Comparison of ENCODE assay signal across 20 cellular contexts in the genomic region with DNA sequence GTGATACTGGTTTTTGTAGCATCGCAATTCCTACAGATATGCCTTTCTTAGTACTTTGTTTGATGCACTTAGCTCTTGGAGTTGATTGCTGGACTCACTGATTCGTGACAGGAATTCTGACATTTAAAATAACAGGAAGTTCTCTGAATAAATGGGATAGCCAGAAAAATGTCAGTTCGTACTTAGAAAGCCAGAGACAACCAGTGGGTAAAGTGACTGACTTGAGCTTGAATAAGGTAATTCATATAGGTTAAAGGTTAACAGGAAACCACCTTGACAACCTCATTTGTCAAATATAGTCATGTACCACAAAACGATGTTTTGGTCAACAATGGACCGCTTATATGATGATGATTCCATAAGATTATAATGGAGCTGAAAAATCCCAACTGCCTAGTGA.
DNase-seq lines count a peak whose midpoint lies in the region; ATAC-seq, FAIRE-seq and TF ChIP-seq lines count a peak whose summit lies in the region.
"Had no signal": no experiment of that assay in that cellular context is flagged by ENCODE, and none has a peak within 500 bp of the region (broad histone marks: within the 10 kb centered on the region; RNA-seq: fewer than 3 reads in every experiment).

No MANE protein-coding gene starts in this region.

- H3K79me2 ChIP-seq in endothelial cell of umbilical vein (ENCODE audit: control insufficient read depth, insufficient read depth, low read length), result no peaks in the 10 kb centered on the region
- H3K79me2 ChIP-seq in neural cell (replicated peaks; ENCODE audit: insufficient read depth, low read length), result no peaks in the 10 kb centered on the region

- H3K27me3 ChIP-seq in endothelial cell of umbilical vein (ENCODE audit: control insufficient read depth in 2 of 2, insufficient read depth in 2 of 2, low read length in 2 of 2) (no peaks in the 10 kb centered on the region), neural cell (ENCODE audit: insufficient read depth, low read depth, low read length) (no peaks in the 10 kb centered on the region)

- CTCF ChIA-PET in endothelial cell of umbilical vein (lab: Charles Lee), result no interaction called here

- H3K9ac ChIP-seq in endothelial cell of umbilical vein (replicated peaks; ENCODE audit: extremely low read depth, insufficient read depth, low read length) (no peak overlapping the region), neural cell (ENCODE audit: low read length) (no peak overlapping the region)
- H3K9ac ChIP-seq: BLaER1 treated with 17β-estradiol and CSF1 and Interleukin-3, amounts not matched to agents 10 nM and 100 nM had no signal

- no peaks in the 10 kb centered on the region for H3K36me3 Mint-ChIP-seq in activated naive CD8-positive, alpha-beta T cell treated with anti-CD3 and anti-CD28 coated beads, Interleukin-2, amount 50 U/mL, for 24 hours (ENCODE audit: low read depth)
- no peaks in the 10 kb centered on the region for H3K36me3 Mint-ChIP-seq in stimulated activated effector memory CD8-positive, alpha-beta T cell treated with anti-CD3 and anti-CD28 coated beads, Interleukin-12 subunit alpha, Interleukin-12 subunit beta, amount 100 ng/mL, for 72 hours
- H3K36me3 Mint-ChIP-seq: CD8-positive, alpha-beta T cell had no signal

- no peak for ATAC-seq in activated naive CD8-positive, alpha-beta T cell treated with anti-CD3 and anti-CD28 coated beads, Interleukin-2, amount 50 U/mL, for 24 hours
- ATAC-seq in stimulated activated effector memory CD8-positive, alpha-beta T cell treated with anti-CD3 and anti-CD28 coated beads, Interleukin-12 subunit alpha, Interleukin-12 subunit beta, amount 100 ng/mL, for 72 hours, result no peak
- ATAC-seq: CD8-positive, alpha-beta T cell; GM23338 had no signal

- no peaks in the 10 kb centered on the region for H3F3A ChIP-seq in neural cell (ENCODE audit: insufficient read depth, low read length, poor library complexity, severe bottlenecking)

- no peaks in the 10 kb centered on the region for H3K4me1 ChIP-seq in endothelial cell of umbilical vein (ENCODE audit: control insufficient read depth, extremely low read depth, insufficient read depth, low read length)
- H3K4me1 ChIP-seq: BLaER1 treated with 17β-estradiol and CSF1 and Interleukin-3, amounts not matched to agents 10 nM and 100 nM had no signal

- H3K9me1 ChIP-seq in endothelial cell of umbilical vein (replicated peaks; ENCODE audit: control insufficient read depth, extremely low read depth, insufficient read depth, low read length), result no peaks in the 10 kb centered on the region

- no peak for TF ChIP-seq RAD21 in neural cell (conservative IDR thresholded peaks at IDR 0.05)

- dilution Hi-C loops in endothelial cell of umbilical vein (cut with MboI; ENCODE audit: extremely low pct_ligation_motif_present, low sequenced_read_pairs), result no loop called here

- no TSS peak for BruUV-seq in endothelial cell of umbilical vein (replicated peaks; lab: Mats Ljungman, UMichigan)

- TF ChIP-seq CTCF in endothelial cell of umbilical vein (IDR thresholded peaks at IDR 0.05; ENCODE audit: extremely low read depth in 1 of 2, insufficient read depth in 1 of 2, low read depth in 1 of 2, low read length in 2 of 2), result no peak
- no peak for TF ChIP-seq CTCF in neural cell (IDR thresholded peaks at IDR 0.05; ENCODE audit: poor library complexity, severe bottlenecking)

- POLR2A ChIA-PET in endothelial cell of umbilical vein (lab: Charles Lee), result no interaction called here

- H3K4me3 ChIP-seq in endothelial cell of umbilical vein (replicated peaks in 1 of 3; ENCODE audit: insufficient read depth in 1 of 3, low read depth in 1 of 3, low read length in 3 of 3) (no peak overlapping the region), neural cell (ENCODE audit: low read length) (no peak overlapping the region)
- H3K4me3 ChIP-seq: BLaER1 treated with 17β-estradiol and CSF1 and Interleukin-3, amounts not matched to agents 10 nM and 100 nM; GM23338 had no signal

- no peaks in the 10 kb centered on the region for H3K9me3 ChIP-seq in endothelial cell of umbilical vein (replicated peaks; ENCODE audit: control insufficient read depth, insufficient read depth, low read length)
- no peaks in the 10 kb centered on the region for H3K9me3 ChIP-seq in neural cell (ENCODE audit: low read length)
- H3K9me3 ChIP-seq: BLaER1 treated with 17β-estradiol and CSF1 and Interleukin-3, amounts not matched to agents 10 nM and 100 nM had no signal

- H3K27ac ChIP-seq in endothelial cell of umbilical vein (ENCODE audit: insufficient read depth, low read depth, low read length) (no peak overlapping the region), neural cell (ENCODE audit: low read length) (no peak overlapping the region)
- H3K27ac ChIP-seq: BLaER1 treated with 17β-estradiol and CSF1 and Interleukin-3, amounts not matched to agents 10 nM and 100 nM had no signal

- no peak for TF ChIP-seq POLR2A in endothelial cell of umbilical vein (IDR thresholded peaks at IDR 0.05; ENCODE audit: low read depth, low read length)

- H3K9me3 Mint-ChIP-seq in activated naive CD8-positive, alpha-beta T cell treated with anti-CD3 and anti-CD28 coated beads, Interleukin-2, amount 50 U/mL, for 24 hours, result no peaks in the 10 kb centered on the region
- no peaks in the 10 kb centered on the region for H3K9me3 Mint-ChIP-seq in stimulated activated effector memory CD8-positive, alpha-beta T cell treated with anti-CD3 and anti-CD28 coated beads, Interleukin-12 subunit alpha, Interleukin-12 subunit beta, amount 100 ng/mL, for 72 hours
- H3K9me3 Mint-ChIP-seq: CD8-positive, alpha-beta T cell; GM23338 had no signal

- H3K4me2 ChIP-seq in endothelial cell of umbilical vein (ENCODE audit: insufficient read depth, low read length) (no peak overlapping the region), neural cell (ENCODE audit: low read length) (no peak overlapping the region)
- H3K4me2 ChIP-seq: BLaER1 treated with 17β-estradiol and CSF1 and Interleukin-3, amounts not matched to agents 10 nM and 100 nM; GM23338 had no signal

- H4K20me1 ChIP-seq in endothelial cell of umbilical vein (replicated peaks; ENCODE audit: control insufficient read depth, extremely low read depth, insufficient read depth, low read length) (no peaks in the 10 kb centered on the region), neural cell (ENCODE audit: insufficient read depth) (no peaks in the 10 kb centered on the region)
- H4K20me1 ChIP-seq: BLaER1 treated with 17β-estradiol and CSF1 and Interleukin-3, amounts not matched to agents 10 nM and 100 nM had no signal

- no peak overlapping the region for H3K4me3 Mint-ChIP-seq in activated naive CD8-positive, alpha-beta T cell treated with anti-CD3 and anti-CD28 coated beads, Interleukin-2, amount 50 U/mL, for 24 hours
- no peak overlapping the region for H3K4me3 Mint-ChIP-seq in stimulated activated effector memory CD8-positive, alpha-beta T cell treated with anti-CD3 and anti-CD28 coated beads, Interleukin-12 subunit alpha, Interleukin-12 subunit beta, amount 100 ng/mL, for 72 hours
- H3K4me3 Mint-ChIP-seq: B cell; CD8-positive, alpha-beta T cell; GM23338 had no signal

- TF ChIP-seq EP300 in neural cell (conservative IDR thresholded peaks at IDR 0.05; ENCODE audit: poor library complexity, severe bottlenecking), result no peak

- no peaks in the 10 kb centered on the region for H3K27me3 Mint-ChIP-seq in activated naive CD8-positive, alpha-beta T cell treated with anti-CD3 and anti-CD28 coated beads, Interleukin-2, amount 50 U/mL, for 24 hours
- H3K27me3 Mint-ChIP-seq: B cell had no signal

- H3K27ac Mint-ChIP-seq in activated naive CD8-positive, alpha-beta T cell treated with anti-CD3 and anti-CD28 coated beads, Interleukin-2, amount 50 U/mL, for 24 hours, result no peak overlapping the region
- no peak overlapping the region for H3K27ac Mint-ChIP-seq in stimulated activated effector memory CD8-positive, alpha-beta T cell treated with anti-CD3 and anti-CD28 coated beads, Interleukin-12 subunit alpha, Interleukin-12 subunit beta, amount 100 ng/mL, for 72 hours
- H3K27ac Mint-ChIP-seq: B cell; CD8-positive, alpha-beta T cell; GM23338 had no signal

- H3K36me3 ChIP-seq in endothelial cell of umbilical vein (ENCODE audit: control insufficient read depth in 2 of 2, extremely low read depth in 1 of 2, insufficient read depth in 2 of 2, low read length in 2 of 2) (no peaks in the 10 kb centered on the region), neural cell (ENCODE audit: insufficient read depth, low read length) (no peaks in the 10 kb centered on the region)

- peak; percentile 6 for DNase-seq in COLO829 (ENCODE audit: low spot score)
- DNase-seq in RPMI7951 (ENCODE audit: low read depth), result peak; percentile 4
- peak; percentile 0 for DNase-seq in endothelial cell of umbilical vein (ENCODE audit: low read depth, low spot score)
- no peak for DNase-seq in activated naive CD8-positive, alpha-beta T cell treated with anti-CD3 and anti-CD28 coated beads, Interleukin-2, amount 50 U/mL, for 24 hours
- no peak for DNase-seq in stimulated activated CD4-positive, alpha-beta T cell treated with anti-CD3 and anti-CD28 coated beads, Interleukin-12 subunit alpha, Interleukin-12 subunit beta, amount 100 ng/mL, for 4 hours
- no peak for DNase-seq in NCI-H748 treated with DMSO at 0.1 percent for 48 hours (lab: John Stamatoyannopoulos, UW)
- no peak for DNase-seq in stimulated activated effector memory CD8-positive, alpha-beta T cell treated with anti-CD3 and anti-CD28 coated beads, Interleukin-12 subunit alpha, Interleukin-12 subunit beta, amount 100 ng/mL, for 72 hours (ENCODE audit: low spot score in 2 of 2)
- DNase-seq: 8988T; CD8-positive, alpha-beta T cell; COR-L47; DMS153; DMS79; GDM1; HCEC 1CT had no signal

- no peaks in the 10 kb centered on the region for H3K4me1 Mint-ChIP-seq in activated naive CD8-positive, alpha-beta T cell treated with anti-CD3 and anti-CD28 coated beads, Interleukin-2, amount 50 U/mL, for 24 hours
- H3K4me1 Mint-ChIP-seq in stimulated activated effector memory CD8-positive, alpha-beta T cell treated with anti-CD3 and anti-CD28 coated beads, Interleukin-12 subunit alpha, Interleukin-12 subunit beta, amount 100 ng/mL, for 72 hours, result no peaks in the 10 kb centered on the region
- H3K4me1 Mint-ChIP-seq: B cell had no signal

- H2AFZ ChIP-seq in endothelial cell of umbilical vein (ENCODE audit: low read depth, low read length) (no peak overlapping the region), neural cell (ENCODE audit: low read depth, low read length) (no peak overlapping the region)
- H2AFZ ChIP-seq: GM23338 had no signal

- intact Hi-C loops in endothelial cell of umbilical vein (cut with micrococcal nuclease), result no loop called here

- FAIRE-seq in endothelial cell of umbilical vein (lab: Jason Lieb, UNC), result no peak
- FAIRE-seq: GM12892, H54 had no signal

- no peaks in the 10 kb centered on the region for H3K9me2 ChIP-seq in neural cell (ENCODE audit: insufficient read depth, low read length)

TF ChIP-seq in endothelial cell of umbilical vein, 7 proteins besides CTCF, POLR2A, EP300 and RAD21 (continues in another document):
- TF ChIP-seq MYC (IDR thresholded peaks at IDR 0.05; ENCODE audit: low read depth, low read length) (no peak), FOS (IDR thresholded peaks at IDR 0.05; ENCODE audit: borderline replicate concordance, insufficient read depth, low read length) (no peak)

TF ChIP-seq in neural cell, 6 proteins besides CTCF, POLR2A, EP300 and RAD21 (continues in another document):
- no peak for TF ChIP-seq POLR2AphosphoS5 (IDR thresholded peaks at IDR 0.05)

Comparison
In these comparisons a context has a peak if more than half of its experiments do, and no peak if none do; other contexts are left out.
1. DNase-seq: peak in COLO829 (single experiment), RPMI7951 (single experiment) and endothelial cell of umbilical vein (single experiment); none in activated naive CD8-positive, alpha-beta T cell treated with anti-CD3 and anti-CD28 coated beads, Interleukin-2, amount 50 U/mL, for 24 hours (single experiment), stimulated activated CD4-positive, alpha-beta T cell treated with anti-CD3 and anti-CD28 coated beads, Interleukin-12 subunit alpha, Interleukin-12 subunit beta, amount 100 ng/mL, for 4 hours (single experiment), NCI-H748 treated with DMSO at 0.1 percent for 48 hours (single experiment) and stimulated activated effector memory CD8-positive, alpha-beta T cell treated with anti-CD3 and anti-CD28 coated beads, Interleukin-12 subunit alpha, Interleukin-12 subunit beta, amount 100 ng/mL, for 72 hours (0 of 2).